Comparison of ENCODE assay signal across 2 cellular contexts in the genomic region with DNA sequence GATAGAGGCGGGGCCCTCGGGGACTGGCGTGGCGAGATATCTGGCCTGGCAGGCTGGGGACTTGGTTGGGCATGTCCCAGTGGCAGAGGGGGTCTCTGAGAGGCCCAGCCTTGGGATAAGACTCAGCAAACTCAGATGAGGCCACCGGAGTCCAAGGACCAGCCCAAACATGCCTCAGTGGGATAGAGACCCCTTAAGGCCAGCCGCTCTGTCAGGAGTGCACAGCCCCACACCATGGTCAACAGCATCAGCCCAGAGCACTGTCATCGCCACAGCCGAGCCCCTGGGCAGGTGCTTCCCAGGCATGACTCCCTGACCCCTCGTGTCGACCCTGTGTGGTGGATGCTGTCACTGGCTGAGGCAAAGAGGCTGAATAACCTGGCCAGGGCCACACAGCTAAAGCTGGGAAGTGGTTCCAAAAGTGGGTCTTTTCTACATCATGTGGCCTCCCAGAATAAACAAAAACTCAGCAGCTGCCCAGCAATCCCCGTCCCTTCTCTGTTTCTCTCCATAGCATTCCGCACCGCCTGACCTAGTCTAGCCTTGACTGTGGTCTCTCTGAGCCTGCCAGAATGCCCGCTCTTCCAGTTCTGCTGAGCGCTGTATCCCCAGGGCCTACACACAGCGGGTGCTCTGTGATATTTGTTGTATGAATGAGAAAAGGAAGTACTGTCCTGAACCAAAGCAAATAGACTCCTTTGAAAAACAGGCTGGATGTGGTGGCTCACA.
TF ChIP-seq lines count a peak whose summit lies in the region.

No MANE protein-coding gene starts in this region.

TF ChIP-seq in IMR-90, 13 proteins besides CTCF, POLR2A, EP300 and RAD21:
- TF ChIP-seq, protein P1, sequence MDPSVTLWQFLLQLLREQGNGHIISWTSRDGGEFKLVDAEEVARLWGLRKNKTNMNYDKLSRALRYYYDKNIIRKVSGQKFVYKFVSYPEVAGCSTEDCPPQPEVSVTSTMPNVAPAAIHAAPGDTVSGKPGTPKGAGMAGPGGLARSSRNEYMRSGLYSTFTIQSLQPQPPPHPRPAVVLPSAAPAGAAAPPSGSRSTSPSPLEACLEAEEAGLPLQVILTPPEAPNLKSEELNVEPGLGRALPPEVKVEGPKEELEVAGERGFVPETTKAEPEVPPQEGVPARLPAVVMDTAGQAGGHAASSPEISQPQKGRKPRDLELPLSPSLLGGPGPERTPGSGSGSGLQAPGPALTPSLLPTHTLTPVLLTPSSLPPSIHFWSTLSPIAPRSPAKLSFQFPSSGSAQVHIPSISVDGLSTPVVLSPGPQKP (IDR thresholded peaks at IDR 0.05; ENCODE audit: borderline replicate concordance, low read depth, low read length), result no peak
- TF ChIP-seq BHLHE40 (IDR thresholded peaks at IDR 0.05; ENCODE audit: low read depth, low read length) (no peak), CEBPB (IDR thresholded peaks at IDR 0.05; ENCODE audit: low read depth, low read length) (no peak), MAFK (IDR thresholded peaks at IDR 0.05; ENCODE audit: low read depth, low read length) (no peak)
- TF ChIP-seq, protein P2, sequence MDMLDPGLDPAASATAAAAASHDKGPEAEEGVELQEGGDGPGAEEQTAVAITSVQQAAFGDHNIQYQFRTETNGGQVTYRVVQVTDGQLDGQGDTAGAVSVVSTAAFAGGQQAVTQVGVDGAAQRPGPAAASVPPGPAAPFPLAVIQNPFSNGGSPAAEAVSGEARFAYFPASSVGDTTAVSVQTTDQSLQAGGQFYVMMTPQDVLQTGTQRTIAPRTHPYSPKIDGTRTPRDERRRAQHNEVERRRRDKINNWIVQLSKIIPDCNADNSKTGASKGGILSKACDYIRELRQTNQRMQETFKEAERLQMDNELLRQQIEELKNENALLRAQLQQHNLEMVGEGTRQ (IDR thresholded peaks at IDR 0.05; ENCODE audit: low read depth, low read length), result no peak

TF ChIP-seq in GM12878, 131 proteins besides CTCF, POLR2A, EP300 and RAD21:
- TF ChIP-seq IRF4 (IDR thresholded peaks at IDR 0.05; ENCODE audit: low read depth, low read length) (no peak), ZNF274 (IDR thresholded peaks at IDR 0.05; ENCODE audit: insufficient read depth, insufficient read length) (no peak), SP1 (IDR thresholded peaks at IDR 0.05; ENCODE audit: low read depth, low read length) (no peak), IKZF2 (IDR thresholded peaks at IDR 0.05) (no peak), NBN (IDR thresholded peaks at IDR 0.05) (no peak), EZH2 (IDR thresholded peaks at IDR 0.05; ENCODE audit: borderline replicate concordance, control insufficient read depth, low read depth, low read length) (no peak), NR2C1 (IDR thresholded peaks at IDR 0.05) (no peak), ASH2L (IDR thresholded peaks at IDR 0.05; ENCODE audit: borderline replicate concordance, low read depth) (no peak), PML (IDR thresholded peaks at IDR 0.05; ENCODE audit: low read length) (no peak), CHD1 (IDR thresholded peaks at IDR 0.05; ENCODE audit: low read depth, low read length) (no peak), YBX1 (IDR thresholded peaks at IDR 0.05) (no peak), POU2F2 (IDR thresholded peaks at IDR 0.05; ENCODE audit: borderline replicate concordance, low read depth, low read length) (no peak), SMAD5 (IDR thresholded peaks at IDR 0.05; ENCODE audit: low read depth) (no peak), SREBF1 (IDR thresholded peaks at IDR 0.05; ENCODE audit: low read length) (no peak), ZSCAN29 (IDR thresholded peaks at IDR 0.05) (no peak), MEF2A (IDR thresholded peaks at IDR 0.05; ENCODE audit: insufficient read depth, low read depth, low read length) (no peak), HDGF (IDR thresholded peaks at IDR 0.05) (no peak), ESRRA (IDR thresholded peaks at IDR 0.05; ENCODE audit: low read length) (no peak)
- TF ChIP-seq, protein P1 (IDR thresholded peaks at IDR 0.05; ENCODE audit: low read depth, low read length), result no peak
